ENCODE assay signal across 27 cellular contexts in genomic region chr6:127435717-127436220, GRCh38. TPM values are rescaled to one million over a fixed set of nuclear protein-coding genes. Genes with fewer than 3 reads are reported as not detected.
"Had no signal": no experiment of that assay in that cellular context is flagged by ENCODE, and none has a peak within 500 bp of the region (broad histone marks: within the 10 kb centered on the region; RNA-seq: fewer than 3 reads in every experiment).

No MANE protein-coding gene starts in this region.

- H3K27me3 ChIP-seq: left lung, neutrophil, pancreas, sigmoid colon, stomach, testis, thyroid gland, transverse colon, upper lobe of left lung, vagina had no signal

- H3K27ac ChIP-seq: left lung, lower lobe of right lung, neutrophil, pancreas, prostate gland, stomach, testis, thyroid gland, transverse colon, upper lobe of left lung, vagina had no signal

- H3K36me3 ChIP-seq: left lung, lower lobe of right lung, neutrophil, pancreas, prostate gland, sigmoid colon, stomach, thyroid gland, transverse colon, upper lobe of left lung, vagina had no signal

- FAIRE-seq: islet of Langerhans, kidney, pancreas, small intestine had no signal

- H3K4me1 ChIP-seq: left lung, lower lobe of right lung, pancreas, prostate gland, stomach, testis, thyroid gland, upper lobe of left lung, vagina had no signal

- DNase-seq: hippocampal formation; immature natural killer cell; kidney; left colon; left lung; lower lobe of right lung; mammary epithelial cell; mesenchymal stem cell; naive thymus-derived CD8-positive, alpha-beta T cell; pancreas; right cardiac atrium; sigmoid colon; small intestine; stimulated activated CD4-positive, alpha-beta T cell treated with anti-CD3 and anti-CD28 coated beads, Interleukin-15, amount 100 ng/mL, for 24 hours; stimulated activated CD4-positive, alpha-beta T cell treated with anti-CD3 and anti-CD28 coated beads, Interleukin-2, amount 100 ng/mL, for 24 hours; stimulated activated CD4-positive, alpha-beta T cell treated with anti-CD3 and anti-CD28 coated beads, Interleukin-4, amount 100 ng/mL, for 1 hour; stimulated activated naive B cell treated with anti-CD40 and anti-IgM and Interleukin-4, amounts not matched to agents 10 μg/mL and 1 μg/mL and 100 μg/mL, for 72 hours; stimulated activated naive CD8-positive, alpha-beta T cell treated with anti-CD3 and anti-CD28 coated beads, Interleukin-15, Interleukin-2, amounts not matched to agents 100 U/mL and 50 U/mL, for 24 hours; stomach; testis; thyroid gland; transverse colon; upper lobe of left lung had no signal

- ATAC-seq: left colon; left lung; naive thymus-derived CD8-positive, alpha-beta T cell; pancreas; right cardiac atrium; stimulated activated naive B cell treated with anti-CD40 and anti-IgM and Interleukin-4, amounts not matched to agents 10 μg/mL and 1 μg/mL and 100 μg/mL, for 72 hours; stimulated activated naive CD8-positive, alpha-beta T cell treated with anti-CD3 and anti-CD28 coated beads, Interleukin-15, Interleukin-2, amounts not matched to agents 100 U/mL and 50 U/mL, for 24 hours had no signal

- H3K9me3 ChIP-seq: left lung, lower lobe of right lung, neutrophil, pancreas, prostate gland, sigmoid colon, stomach, testis, thyroid gland, transverse colon, upper lobe of left lung, vagina had no signal

- H3K4me3 ChIP-seq: left lung, lower lobe of right lung, pancreas, prostate gland, sigmoid colon, stomach, testis, thyroid gland, transverse colon, upper lobe of left lung, vagina had no signal

RNA-seq across cellular contexts. Expression of gene KIAA0408, which starts 23.4 kb away (rescaled TPM):
- total RNA-seq: mammary epithelial cell had no signal
- polyA plus RNA-seq: immature natural killer cell, mammary epithelial cell had no signal
